15 cellular contexts compared by ENCODE assay signal in the genomic region with DNA sequence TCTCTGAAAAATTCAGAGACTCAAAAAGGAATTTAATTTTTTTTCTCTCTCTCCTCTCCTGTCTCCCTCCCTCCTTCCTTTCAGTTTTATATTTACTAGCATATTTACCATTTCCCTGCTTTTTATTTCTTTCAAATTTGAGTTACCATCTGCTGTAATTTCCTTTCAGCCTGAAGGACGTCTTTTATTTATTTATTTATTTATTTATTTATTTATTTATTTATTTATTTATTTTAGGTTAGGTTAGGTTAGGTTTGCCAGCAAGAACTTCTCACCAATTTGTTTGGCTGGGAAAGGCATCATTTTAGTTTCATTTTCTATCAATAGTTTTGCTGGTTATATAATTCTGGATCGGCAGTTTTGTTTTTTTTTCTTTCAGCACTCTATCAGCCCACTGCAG.
"Had no signal": no experiment of that assay in that cellular context is flagged by ENCODE, and none has a peak within 500 bp of the region (broad histone marks: within the 10 kb centered on the region; RNA-seq: fewer than 3 reads in every experiment).

No MANE protein-coding gene starts in this region.

- H3K27ac Mint-ChIP-seq: activated naive CD8-positive, alpha-beta T cell treated with anti-CD3 and anti-CD28 coated beads, Interleukin-2, amount 10 ng/mL, durations not matched to agents 7 days and 5 days; naive B cell; stimulated activated effector memory CD8-positive, alpha-beta T cell treated with anti-CD3 and anti-CD28 coated beads, Interleukin-12 subunit alpha, Interleukin-12 subunit beta, amount 100 ng/mL, for 72 hours had no signal

- ATAC-seq: activated CD4-positive, CD25-positive, alpha-beta regulatory T cell treated with anti-CD3 and anti-CD28 coated beads, Interleukin-2, amount 50 U/mL, for 24 hours; gastroesophageal sphincter; stimulated activated effector memory CD8-positive, alpha-beta T cell treated with anti-CD3 and anti-CD28 coated beads, Interleukin-12 subunit alpha, Interleukin-12 subunit beta, amount 100 ng/mL, for 72 hours had no signal

- H3K4me1 Mint-ChIP-seq: activated naive CD8-positive, alpha-beta T cell treated with anti-CD3 and anti-CD28 coated beads, Interleukin-2, amount 10 ng/mL, durations not matched to agents 7 days and 5 days; naive B cell; stimulated activated effector memory CD8-positive, alpha-beta T cell treated with anti-CD3 and anti-CD28 coated beads, Interleukin-12 subunit alpha, Interleukin-12 subunit beta, amount 100 ng/mL, for 72 hours had no signal

- H3K27me3 Mint-ChIP-seq: activated naive CD8-positive, alpha-beta T cell treated with anti-CD3 and anti-CD28 coated beads, Interleukin-2, amount 10 ng/mL, durations not matched to agents 7 days and 5 days; naive B cell had no signal

- DNase-seq: activated naive CD4-positive, alpha-beta T cell; activated naive CD8-positive, alpha-beta T cell treated with anti-CD3 and anti-CD28 coated beads, Interleukin-2, amount 10 ng/mL, durations not matched to agents 7 days and 5 days; aorta; cerebellar nuclear complex; effector memory CD4-positive, alpha-beta T cell; islet precursor cell; naive B cell; stimulated activated CD4-positive, alpha-beta T cell treated with anti-CD3 and anti-CD28 coated beads, Interleukin-12 subunit alpha, Interleukin-12 subunit beta, amount 100 ng/mL, for 4 hours; stimulated activated CD4-positive, alpha-beta T cell treated with anti-CD3 and anti-CD28 coated beads, Interleukin-2, amount 100 ng/mL, for 24 hours; T1000 had no signal

- H3K9ac ChIP-seq: parathyroid adenoma had no signal

- H2AFZ ChIP-seq: parathyroid adenoma had no signal

- H3K27ac ChIP-seq: epithelial cell of prostate, gastroesophageal sphincter, parathyroid adenoma had no signal

- H3K4me1 ChIP-seq: gastroesophageal sphincter, parathyroid adenoma had no signal

- H3K79me2 ChIP-seq: parathyroid adenoma had no signal

- H3K4me3 Mint-ChIP-seq: activated naive CD8-positive, alpha-beta T cell treated with anti-CD3 and anti-CD28 coated beads, Interleukin-2, amount 10 ng/mL, durations not matched to agents 7 days and 5 days; naive B cell; stimulated activated effector memory CD8-positive, alpha-beta T cell treated with anti-CD3 and anti-CD28 coated beads, Interleukin-12 subunit alpha, Interleukin-12 subunit beta, amount 100 ng/mL, for 72 hours had no signal

- H3K36me3 ChIP-seq: gastroesophageal sphincter had no signal

- H3K36me3 Mint-ChIP-seq: activated naive CD8-positive, alpha-beta T cell treated with anti-CD3 and anti-CD28 coated beads, Interleukin-2, amount 10 ng/mL, durations not matched to agents 7 days and 5 days; stimulated activated effector memory CD8-positive, alpha-beta T cell treated with anti-CD3 and anti-CD28 coated beads, Interleukin-12 subunit alpha, Interleukin-12 subunit beta, amount 100 ng/mL, for 72 hours had no signal

- H3K4me3 ChIP-seq: gastroesophageal sphincter had no signal

- H3K27me3 ChIP-seq: gastroesophageal sphincter had no signal
